ENCODE assay signal across 22 cellular contexts in genomic region chr18:52228158-52228557, GRCh38.
"Had no signal": no experiment of that assay in that cellular context is flagged by ENCODE, and none has a peak within 500 bp of the region (broad histone marks: within the 10 kb centered on the region; RNA-seq: fewer than 3 reads in every experiment).

No MANE protein-coding gene starts in this region.

- H3K4me1 ChIP-seq: foreskin keratinocyte, spleen, tibial artery, upper lobe of left lung, vagina had no signal

- H3K9me3 ChIP-seq: neutrophil, spleen, tibial artery, upper lobe of left lung, vagina had no signal

- H3K79me2 ChIP-seq: hepatocyte had no signal

- H3K4me2 ChIP-seq: hepatocyte had no signal

- H3K27me3 ChIP-seq: foreskin keratinocyte, hepatocyte, neutrophil, spleen, upper lobe of left lung, vagina had no signal

- H3K9me3 Mint-ChIP-seq: dendritic cell treated with granulocyte-macrophage colony-stimulating factor and Interleukin-4, amounts not matched to agents 40 ng/mL and 50 ng/mL, for 4 days; endodermal cell; nephron progenitor cell; stimulated activated memory B cell treated with anti-CD40 and anti-IgM and Interleukin-4, amounts not matched to agents 10 μg/mL and 1 μg/mL and 100 μg/mL, for 72 hours; stimulated activated naive CD8-positive, alpha-beta T cell treated with anti-CD3 and anti-CD28 coated beads, Interleukin-15, Interleukin-2, amounts not matched to agents 100 ng/mL and 50 ng/mL, for 24 hours had no signal

- H3K4me1 Mint-ChIP-seq: naive thymus-derived CD4-positive, alpha-beta T cell; nephron progenitor cell; stimulated activated memory B cell treated with anti-CD40 and anti-IgM and Interleukin-4, amounts not matched to agents 10 μg/mL and 1 μg/mL and 100 μg/mL, for 72 hours had no signal

- H3K27me3 Mint-ChIP-seq: dendritic cell treated with granulocyte-macrophage colony-stimulating factor and Interleukin-4, amounts not matched to agents 40 ng/mL and 50 ng/mL, for 4 days had no signal

- H3K4me3 Mint-ChIP-seq: dendritic cell treated with granulocyte-macrophage colony-stimulating factor and Interleukin-4, amounts not matched to agents 40 ng/mL and 50 ng/mL, for 4 days; endodermal cell; naive thymus-derived CD4-positive, alpha-beta T cell; nephron progenitor cell; stimulated activated memory B cell treated with anti-CD40 and anti-IgM and Interleukin-4, amounts not matched to agents 10 μg/mL and 1 μg/mL and 100 μg/mL, for 72 hours; stimulated activated naive CD8-positive, alpha-beta T cell treated with anti-CD3 and anti-CD28 coated beads, Interleukin-15, Interleukin-2, amounts not matched to agents 100 ng/mL and 50 ng/mL, for 24 hours had no signal

- H3K36me3 ChIP-seq: neutrophil, spleen, tibial artery, upper lobe of left lung, vagina had no signal

- DNase-seq: endodermal cell; erythroblast; foreskin keratinocyte; head of caudate nucleus; left colon; left ventricle myocardium superior; naive thymus-derived CD4-positive, alpha-beta T cell; nephron progenitor cell; posterior cingulate gyrus; spleen; stimulated activated CD4-positive, alpha-beta T cell treated with anti-CD3 and anti-CD28 coated beads, Interleukin-15, amount 100 ng/mL, for 24 hours; stimulated activated CD4-positive, alpha-beta T cell treated with anti-CD3 and anti-CD28 coated beads, Interleukin-1b, Interleukin-23, amount 100 ng/mL, for 48 hours; stimulated activated CD4-positive, alpha-beta T cell treated with anti-CD3 and anti-CD28 coated beads, Interleukin-4, amount 100 ng/mL, for 24 hours; tibial artery; upper lobe of left lung had no signal

- H2AFZ ChIP-seq: hepatocyte had no signal

- H3K27ac ChIP-seq: foreskin keratinocyte, hepatocyte, neutrophil, spleen, tibial artery, upper lobe of left lung, vagina had no signal

- H3K27ac Mint-ChIP-seq: dendritic cell treated with granulocyte-macrophage colony-stimulating factor and Interleukin-4, amounts not matched to agents 40 ng/mL and 50 ng/mL, for 4 days; endodermal cell; naive thymus-derived CD4-positive, alpha-beta T cell; nephron progenitor cell; stimulated activated memory B cell treated with anti-CD40 and anti-IgM and Interleukin-4, amounts not matched to agents 10 μg/mL and 1 μg/mL and 100 μg/mL, for 72 hours; stimulated activated naive CD8-positive, alpha-beta T cell treated with anti-CD3 and anti-CD28 coated beads, Interleukin-15, Interleukin-2, amounts not matched to agents 100 ng/mL and 50 ng/mL, for 24 hours had no signal

- H3K36me3 Mint-ChIP-seq: naive thymus-derived CD4-positive, alpha-beta T cell; stimulated activated memory B cell treated with anti-CD40 and anti-IgM and Interleukin-4, amounts not matched to agents 10 μg/mL and 1 μg/mL and 100 μg/mL, for 72 hours had no signal

- H3K4me3 ChIP-seq: hepatocyte, lung, spleen, tibial artery, upper lobe of left lung, vagina had no signal
